Comparison of ENCODE assay signal across 24 cellular contexts in the genomic region with DNA sequence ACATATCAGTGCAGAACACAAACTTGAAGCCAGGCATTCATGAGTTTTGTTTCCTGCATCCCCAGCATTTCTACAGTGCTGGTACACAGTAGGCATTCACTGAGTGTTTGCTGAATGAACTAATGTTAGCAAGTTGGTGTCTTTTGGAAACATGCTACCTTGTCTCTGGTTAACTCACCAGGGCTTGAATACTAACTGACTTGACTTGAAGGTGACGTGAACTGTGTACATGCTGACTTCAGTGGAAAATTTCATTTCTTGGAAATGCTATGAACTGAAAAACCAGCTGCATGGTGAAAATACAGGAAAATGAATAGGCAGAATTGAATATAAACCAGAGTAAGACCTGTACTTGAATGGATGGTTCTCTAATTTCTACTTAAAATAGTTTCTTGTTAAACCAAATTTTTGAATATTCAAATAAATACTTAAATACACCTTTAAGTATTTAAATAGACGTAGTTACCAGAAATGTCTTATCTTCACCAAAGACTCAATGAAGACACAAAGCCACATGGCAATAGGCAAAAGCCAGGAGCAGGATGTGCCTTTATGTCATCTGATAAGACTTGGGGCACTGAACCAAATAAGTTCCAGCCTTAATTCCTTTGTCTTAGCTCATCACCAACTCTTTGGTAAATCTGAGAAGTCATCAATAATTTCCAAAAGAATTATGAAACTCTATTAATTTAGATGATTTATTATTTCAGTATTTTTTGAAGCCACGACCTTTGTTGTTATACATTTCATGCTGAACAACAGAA. TPM values are rescaled to one million over a fixed set of nuclear protein-coding genes. Genes with fewer than 3 reads are reported as not detected.
DNase-seq lines count a peak whose midpoint lies in the region; ATAC-seq, FAIRE-seq and TF ChIP-seq lines count a peak whose summit lies in the region.
"Had no signal": no experiment of that assay in that cellular context is flagged by ENCODE, and none has a peak within 500 bp of the region (broad histone marks: within the 10 kb centered on the region; RNA-seq: fewer than 3 reads in every experiment).

No MANE protein-coding gene starts in this region.

- H3K36me3 ChIP-seq in bronchial epithelial cell (ENCODE audit: control insufficient read depth, insufficient read depth, low read length) (no peaks in the 10 kb centered on the region), skeletal muscle satellite cell (ENCODE audit: insufficient read depth, low read length) (no peaks in the 10 kb centered on the region), Peyer's patch (no peaks in the 10 kb centered on the region)
- H3K36me3 ChIP-seq: BE2C, gastrocnemius medialis, SJCRH30, tibial nerve had no signal

- ATAC-seq in GM21515 (IDR thresholded peaks at IDR 0.05; ENCODE audit: unreplicated experiment) = no peak
- ATAC-seq: activated CD8-positive, alpha-beta T cell treated with anti-CD3 and anti-CD28 coated beads, Interleukin-2, amount 10 ng/mL, durations not matched to agents 7 days and 5 days; gastrocnemius medialis; left ventricle myocardium superior had no signal

- H3K4me3 ChIP-seq in bronchial epithelial cell (ENCODE audit: low read depth, low read length) (no peak overlapping the region), skeletal muscle satellite cell (ENCODE audit: low read length) (no peak overlapping the region), Peyer's patch (no peak overlapping the region)
- H3K4me3 ChIP-seq: gastrocnemius medialis, SJCRH30, tibial nerve had no signal

- peak; percentile 70 for FAIRE-seq in bronchial epithelial cell (lab: Jason Lieb, UNC)
- FAIRE-seq: H54, HTR-8/SVneo had no signal

- no peak for TF ChIP-seq POLR2A in Peyer's patch (IDR thresholded peaks at IDR 0.05)

- TF ChIP-seq CTCF in bronchial epithelial cell (IDR thresholded peaks at IDR 0.05; ENCODE audit: insufficient read depth, low read length, severe bottlenecking) = no peak
- TF ChIP-seq CTCF in Peyer's patch (IDR thresholded peaks at IDR 0.05) = no peak

- peak overlapping the region; percentile 19 for H3K4me2 ChIP-seq in skeletal muscle satellite cell (ENCODE audit: low read length)

- H3K27me3 ChIP-seq in bronchial epithelial cell (ENCODE audit: control insufficient read depth, insufficient read depth, low read length) (no peaks in the 10 kb centered on the region), skeletal muscle satellite cell (ENCODE audit: control insufficient read depth, insufficient read depth, low read length) (no peaks in the 10 kb centered on the region), Peyer's patch (no peaks in the 10 kb centered on the region)
- H3K27me3 ChIP-seq: BE2C, gastrocnemius medialis, SJCRH30, tibial nerve had no signal

- no peak overlapping the region for H3K27ac ChIP-seq in Peyer's patch
- H3K27ac ChIP-seq: gastrocnemius medialis, SJCRH30, tibial nerve had no signal

- DNase-seq in EH (ENCODE audit: low read depth) = peak; percentile 56
- DNase-seq in OCI-M1 (lab: John Stamatoyannopoulos, UW) = peak; percentile 63
- peak; percentile 1 for DNase-seq in bronchial epithelial cell (ENCODE audit: low read depth)
- no peak for DNase-seq in NCI-H2029 treated with DMSO at 0.1 percent for 48 hours (lab: John Stamatoyannopoulos, UW)
- no peak for DNase-seq in Peyer's patch
- DNase-seq in Ammon's horn (ENCODE audit: low spot score) = no peak
- DNase-seq: activated CD4-positive, CD25-positive, alpha-beta regulatory T cell; activated CD8-positive, alpha-beta T cell treated with anti-CD3 and anti-CD28 coated beads, Interleukin-2, amount 10 ng/mL, durations not matched to agents 7 days and 5 days; activated T-cell treated with anti-CD3 and anti-CD28 coated beads, Interleukin-2, amount 50 U/mL, for 24 hours; BE2C; Caco-2; gastrocnemius medialis; left ventricle myocardium superior; NCI-H1417; SJCRH30 had no signal

- H3K9me3 ChIP-seq in skeletal muscle satellite cell (replicated peaks; ENCODE audit: low read length) (no peaks in the 10 kb centered on the region), Peyer's patch (no peaks in the 10 kb centered on the region)
- H3K9me3 ChIP-seq: BE2C, Caco-2, gastrocnemius medialis, SJCRH30, tibial nerve had no signal

- peak overlapping the region; percentile 41 for H3K9ac ChIP-seq in skeletal muscle satellite cell (ENCODE audit: low read depth, low read length)

- H3K4me1 ChIP-seq in skeletal muscle satellite cell (ENCODE audit: control insufficient read depth, insufficient read depth, low read length) = peaks cover 20% of the 10 kb centered on the region
- no peaks in the 10 kb centered on the region for H3K4me1 ChIP-seq in Peyer's patch
- H3K4me1 ChIP-seq: BE2C, Caco-2, gastrocnemius medialis, SJCRH30, tibial nerve had no signal

RNA-seq across cellular contexts. Expression of gene POU2AF2, which starts 39.7 kb away (rescaled TPM):
- total RNA-seq in bronchial epithelial cell = not detected in 2 replicates
- not detected in 2 replicates for total RNA-seq in skeletal muscle satellite cell (2012; rRNA removed)
- 1 to 10 TPM in 2 of 4 donors, not detected in 2; 1.2 to 4.4 TPM for total RNA-seq in Peyer's patch
- total RNA-seq: activated CD8-positive, alpha-beta T cell treated with anti-CD3 and anti-CD28 coated beads, Interleukin-2, amount 10 ng/mL, durations not matched to agents 7 days and 5 days; Caco-2; Daoy; endothelial cell of umbilical vein; left ventricle myocardium superior; renal cortical epithelial cell; SJCRH30; T-helper 2 cell treated with Interferon-gamma antibody and Interleukin-4, amounts not matched to agents 100 ng/mL and 5 ng/mL, for 36 hours had no signal

Comparison
In these comparisons a context has a peak if more than half of its experiments do, and no peak if none do; other contexts are left out.
1. DNase-seq: peak in EH (single experiment), OCI-M1 (single experiment) and bronchial epithelial cell (single experiment); none in NCI-H2029 treated with DMSO at 0.1 percent for 48 hours (single experiment), Peyer's patch (0 of 3) and Ammon's horn (single experiment).